ENCODE assay signal across 1 cellular context in the genomic region with DNA sequence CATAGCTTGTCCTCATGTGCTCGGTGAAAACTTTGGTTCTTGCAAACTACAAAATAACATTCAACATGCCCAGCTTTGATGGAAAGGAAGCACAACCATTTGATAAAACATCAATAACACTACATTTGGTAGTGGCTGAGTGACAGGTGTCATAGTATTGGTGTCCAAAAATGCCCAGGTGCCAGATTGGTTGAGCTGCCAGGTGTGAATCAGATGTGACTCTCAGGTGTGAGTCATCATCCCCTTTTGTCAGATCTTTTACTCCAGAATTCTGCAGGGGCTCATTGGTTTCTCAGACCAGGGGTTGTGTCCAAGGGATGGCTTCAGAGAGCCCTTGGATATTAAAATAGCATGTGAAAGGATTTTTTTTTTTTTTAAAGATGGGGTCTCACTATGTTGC.
TF ChIP-seq lines count a peak whose summit lies in the region.

No MANE protein-coding gene starts in this region.

TF ChIP-seq in HCT116, 20 proteins besides CTCF, POLR2A, EP300 and RAD21 (continued from another document):
- no peak for TF ChIP-seq EZH2phosphoT487 (IDR thresholded peaks at IDR 0.05; ENCODE audit: borderline replicate concordance)
